In the genomic region with DNA sequence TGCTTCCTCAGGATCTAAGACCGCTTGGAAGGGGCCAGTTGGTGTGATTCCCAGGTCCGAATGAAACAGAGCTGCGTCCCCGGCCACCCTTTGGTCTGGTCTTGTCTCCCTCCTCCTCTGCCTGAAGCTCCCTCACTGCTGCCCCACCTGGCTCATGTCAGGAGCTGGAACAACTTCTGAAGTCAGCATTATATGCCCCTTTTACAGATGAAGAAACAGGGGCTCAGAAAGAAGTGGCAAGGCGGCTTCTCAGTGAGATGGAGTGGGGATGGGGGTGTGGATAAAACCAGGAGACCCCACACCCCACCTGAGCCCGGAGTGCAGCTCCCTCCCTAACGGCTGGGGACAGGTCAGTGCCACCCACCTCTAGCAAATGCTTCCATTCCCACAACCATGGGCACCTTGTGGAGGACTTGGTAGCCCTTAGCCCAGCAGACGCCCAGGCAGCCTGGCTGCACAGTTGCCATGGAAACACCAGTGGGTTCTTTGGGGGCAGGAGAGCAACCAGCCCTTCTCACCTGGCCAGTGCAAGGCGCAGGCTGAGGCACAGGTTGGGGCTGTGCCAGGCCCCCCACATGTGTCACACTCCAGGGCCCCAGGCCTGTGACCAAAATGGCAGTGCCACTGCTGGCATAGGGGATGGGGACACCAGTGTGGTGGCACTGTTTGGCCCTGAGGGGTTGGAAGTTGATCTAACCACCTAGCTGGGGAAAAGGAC, we compare ENCODE assay signal across 11 cellular contexts. TPM values are rescaled to one million over a fixed set of nuclear protein-coding genes. Genes with fewer than 3 reads are reported as not detected.
DNase-seq lines count a peak whose midpoint lies in the region; ATAC-seq and TF ChIP-seq lines count a peak whose summit lies in the region.
"Had no signal": no experiment of that assay in that cellular context is flagged by ENCODE, and none has a peak within 500 bp of the region (broad histone marks: within the 10 kb centered on the region; RNA-seq: fewer than 3 reads in every experiment).

No MANE protein-coding gene starts in this region.

- H3K36me3 ChIP-seq in suprapubic skin = no peaks in the 10 kb centered on the region
- no peaks in the 10 kb centered on the region for H3K36me3 ChIP-seq in MG63

- no peak overlapping the region for H3K4me3 Mint-ChIP-seq in T-helper 2 cell treated with Interferon-gamma antibody and Interleukin-4, amounts not matched to agents 5 μg/mL and 100 μg/mL, for 36 hours
- no peak overlapping the region for H3K4me3 Mint-ChIP-seq in activated naive CD8-positive, alpha-beta T cell treated with anti-CD3 and anti-CD28 coated beads for 36 hours
- H3K4me3 Mint-ChIP-seq in effector memory CD8-positive, alpha-beta T cell = no peak overlapping the region
- H3K4me3 Mint-ChIP-seq: nephron progenitor cell had no signal

- H3K27me3 ChIP-seq in suprapubic skin = no peaks in the 10 kb centered on the region
- no peaks in the 10 kb centered on the region for H3K27me3 ChIP-seq in MG63

- H3K9me3 ChIP-seq in suprapubic skin = no peaks in the 10 kb centered on the region
- H3K9me3 ChIP-seq in MG63 = no peaks in the 10 kb centered on the region

- ATAC-seq in effector memory CD8-positive, alpha-beta T cell (replicated peaks) = no peak

- no peak for TF ChIP-seq CTCF in suprapubic skin (IDR thresholded peaks at IDR 0.05)

- H3K4me3 ChIP-seq in suprapubic skin (no peak overlapping the region), MG63 (no peak overlapping the region)

- TF ChIP-seq POLR2A in suprapubic skin (IDR thresholded peaks at IDR 0.05) = no peak

- H3K27ac ChIP-seq in suprapubic skin = peak overlapping the region; percentile 74
- H3K27ac ChIP-seq: C4-2B had no signal

- no peaks in the 10 kb centered on the region for H3K36me3 Mint-ChIP-seq in T-helper 2 cell treated with Interferon-gamma antibody and Interleukin-4, amounts not matched to agents 5 μg/mL and 100 μg/mL, for 36 hours (ENCODE audit: low read depth)
- H3K36me3 Mint-ChIP-seq in activated naive CD8-positive, alpha-beta T cell treated with anti-CD3 and anti-CD28 coated beads for 36 hours = peaks cover 19% of the 10 kb centered on the region
- peaks cover 17% of the 10 kb centered on the region for H3K36me3 Mint-ChIP-seq in effector memory CD8-positive, alpha-beta T cell (ENCODE audit: insufficient read depth)

- TF ChIP-seq EP300 in suprapubic skin (IDR thresholded peaks at IDR 0.05) = no peak

- H3K4me1 ChIP-seq in suprapubic skin = peaks cover 87% of the 10 kb centered on the region

- peak overlapping the region; percentile 62 for H3K27ac Mint-ChIP-seq in T-helper 2 cell treated with Interferon-gamma antibody and Interleukin-4, amounts not matched to agents 5 μg/mL and 100 μg/mL, for 36 hours
- H3K27ac Mint-ChIP-seq in activated naive CD8-positive, alpha-beta T cell treated with anti-CD3 and anti-CD28 coated beads for 36 hours = peak overlapping the region; percentile 57
- peak overlapping the region in 1 of 2 donors; percentile 90 for H3K27ac Mint-ChIP-seq in effector memory CD8-positive, alpha-beta T cell
- H3K27ac Mint-ChIP-seq: nephron progenitor cell had no signal

- no peaks in the 10 kb centered on the region for H3K27me3 Mint-ChIP-seq in T-helper 2 cell treated with Interferon-gamma antibody and Interleukin-4, amounts not matched to agents 5 μg/mL and 100 μg/mL, for 36 hours (ENCODE audit: low read depth)
- no peaks in the 10 kb centered on the region for H3K27me3 Mint-ChIP-seq in activated naive CD8-positive, alpha-beta T cell treated with anti-CD3 and anti-CD28 coated beads for 36 hours
- no peaks in the 10 kb centered on the region for H3K27me3 Mint-ChIP-seq in effector memory CD8-positive, alpha-beta T cell

- WGBS in suprapubic skin = 87% methylated on average over 9 of the region's 9 CpGs

- DNase-seq in T-helper 2 cell treated with Interferon-gamma antibody and Interleukin-4, amounts not matched to agents 5 μg/mL and 100 μg/mL, for 36 hours (ENCODE audit: low spot score) = no peak
- DNase-seq in T-helper 2 cell = no peak
- DNase-seq in activated naive CD8-positive, alpha-beta T cell treated with anti-CD3 and anti-CD28 coated beads for 36 hours = no peak
- DNase-seq in iPS-NIHi7 (ENCODE audit: extremely low spot score) = peak; percentile 59
- no peak for DNase-seq in suprapubic skin (ENCODE audit: low spot score in 2 of 2)
- no peak for DNase-seq in Ammon's horn (ENCODE audit: low spot score)
- DNase-seq in MG63 = no peak
- DNase-seq in effector memory CD8-positive, alpha-beta T cell = no peak
- DNase-seq: nephron progenitor cell, SIG-M5 had no signal

- H3K9me3 Mint-ChIP-seq in T-helper 2 cell treated with Interferon-gamma antibody and Interleukin-4, amounts not matched to agents 5 μg/mL and 100 μg/mL, for 36 hours = no peaks in the 10 kb centered on the region
- no peaks in the 10 kb centered on the region for H3K9me3 Mint-ChIP-seq in activated naive CD8-positive, alpha-beta T cell treated with anti-CD3 and anti-CD28 coated beads for 36 hours
- no peaks in the 10 kb centered on the region for H3K9me3 Mint-ChIP-seq in effector memory CD8-positive, alpha-beta T cell
- H3K9me3 Mint-ChIP-seq: nephron progenitor cell had no signal

- peaks cover 33% of the 10 kb centered on the region for H3K4me1 Mint-ChIP-seq in T-helper 2 cell treated with Interferon-gamma antibody and Interleukin-4, amounts not matched to agents 5 μg/mL and 100 μg/mL, for 36 hours (ENCODE audit: low read depth)
- peaks cover 66% of the 10 kb centered on the region for H3K4me1 Mint-ChIP-seq in activated naive CD8-positive, alpha-beta T cell treated with anti-CD3 and anti-CD28 coated beads for 36 hours
- peaks cover 36 to 39% of the 10 kb centered on the region in 2 donors for H3K4me1 Mint-ChIP-seq in effector memory CD8-positive, alpha-beta T cell (ENCODE audit: low read depth in 2 of 2)

RNA-seq across cellular contexts. Expression of a gene that starts 31.9 kb away (rescaled TPM):
- total RNA-seq in activated naive CD8-positive, alpha-beta T cell treated with anti-CD3 and anti-CD28 coated beads for 36 hours = 100 to 1,000 TPM in 1 of 2 experiments, 10 to 100 TPM in 1; 95.6 to 101 TPM
- 10 to 100 TPM; 40.8 to 64.2 (median 55.3) TPM for total RNA-seq in suprapubic skin
- total RNA-seq in MG63 (2014; rRNA removed; shearing (Covaris generic); ENCODE audit: low replicate concordance) = 10.5 and 11.4 TPM in 2 replicates
